In genomic region chr3:72382460-72382859, GRCh38 we compare ENCODE assay signal across 21 cellular contexts.
DNase-seq lines count a peak whose midpoint lies in the region; ATAC-seq and FAIRE-seq lines count a peak whose summit lies in the region.
"Had no signal": no experiment of that assay in that cellular context is flagged by ENCODE, and none has a peak within 500 bp of the region (broad histone marks: within the 10 kb centered on the region; RNA-seq: fewer than 3 reads in every experiment).

No MANE protein-coding gene starts in this region.

- no peak overlapping the region for H3K4me3 ChIP-seq in CD4-positive, alpha-beta memory T cell (ENCODE audit: low read length in 2 of 2)
- H3K4me3 ChIP-seq: A549, PC-9, SJCRH30 had no signal

- H3K36me3 Mint-ChIP-seq in activated naive CD8-positive, alpha-beta T cell = peaks cover 8% of the 10 kb centered on the region
- peaks cover 25% of the 10 kb centered on the region for H3K36me3 Mint-ChIP-seq in activated naive CD8-positive, alpha-beta T cell treated with anti-CD3 and anti-CD28 coated beads, Interleukin-2, amount 50 U/mL, for 24 hours (ENCODE audit: low read depth)
- peaks cover 14 to 19% of the 10 kb centered on the region in 2 donors for H3K36me3 Mint-ChIP-seq in CD4-positive, alpha-beta memory T cell
- H3K36me3 Mint-ChIP-seq in stimulated activated effector memory CD8-positive, alpha-beta T cell treated with anti-CD3 and anti-CD28 coated beads, Interleukin-12 subunit alpha, Interleukin-12 subunit beta, amount 100 ng/mL, for 72 hours = peaks cover 71% of the 10 kb centered on the region

- no peak overlapping the region for H3K27ac ChIP-seq in CD4-positive, alpha-beta memory T cell (ENCODE audit: low read depth, low read length)
- peak overlapping the region; percentile 95 for H3K27ac ChIP-seq in angular gyrus (ENCODE audit: low read depth, low read length)
- H3K27ac ChIP-seq: A549, HL-60, KMS-11, PC-9, RWPE1, SJCRH30 had no signal

- peak overlapping the region; percentile 29 for H3K27ac Mint-ChIP-seq in activated naive CD8-positive, alpha-beta T cell
- H3K27ac Mint-ChIP-seq in activated naive CD8-positive, alpha-beta T cell treated with anti-CD3 and anti-CD28 coated beads, Interleukin-2, amount 50 U/mL, for 24 hours = no peak overlapping the region
- peak overlapping the region in 4 of 7 donors; percentile 11 to 36 (median 18) for H3K27ac Mint-ChIP-seq in CD4-positive, alpha-beta memory T cell
- peak overlapping the region; percentile 36 for H3K27ac Mint-ChIP-seq in stimulated activated effector memory CD8-positive, alpha-beta T cell treated with anti-CD3 and anti-CD28 coated beads, Interleukin-12 subunit alpha, Interleukin-12 subunit beta, amount 100 ng/mL, for 72 hours

- no peak for DNase-seq in activated naive CD8-positive, alpha-beta T cell treated with anti-CD3 and anti-CD28 coated beads, Interleukin-2, amount 50 U/mL, for 24 hours
- no peak for DNase-seq in CD4-positive, alpha-beta memory T cell
- DNase-seq in stimulated activated effector memory CD8-positive, alpha-beta T cell treated with anti-CD3 and anti-CD28 coated beads, Interleukin-12 subunit alpha, Interleukin-12 subunit beta, amount 100 ng/mL, for 72 hours (ENCODE audit: low spot score in 2 of 2) = no peak
- no peak for DNase-seq in urothelium cell line (ENCODE audit: low spot score)
- DNase-seq in activated effector memory CD4-positive, alpha-beta T cell treated with anti-CD3 and anti-CD28 coated beads, Interleukin-2, amount 50 U/mL, for 16 hours = no peak
- DNase-seq: CD8-positive, alpha-beta memory T cell; DMS79; H7; NCI-H1417 treated with DMSO at 0.1 percent for 48 hours; NCI-H187 treated with DMSO at 0.1 percent for 48 hours; NCI-H345; NCI-H524 treated with DMSO at 0.1 percent for 48 hours; PC-9; SJCRH30 had no signal

- intact Hi-C loops in CD4-positive, alpha-beta memory T cell (cut with micrococcal nuclease) = no loop called here

- H3K27me3 ChIP-seq in CD4-positive, alpha-beta memory T cell (ENCODE audit: insufficient read depth, low read length) = no peaks in the 10 kb centered on the region
- H3K27me3 ChIP-seq: SJCRH30 had no signal

- H3K9me3 ChIP-seq in CD4-positive, alpha-beta memory T cell (ENCODE audit: control insufficient read depth in 1 of 2, low read length in 2 of 2) = no peaks in the 10 kb centered on the region
- H3K9me3 ChIP-seq: A549, SJCRH30 had no signal

- H3K36me3 ChIP-seq in CD4-positive, alpha-beta memory T cell (ENCODE audit: insufficient read depth, low read length) = peaks cover 4% of the 10 kb centered on the region
- H3K36me3 ChIP-seq: SJCRH30 had no signal

- CTCF ChIA-PET in CD4-positive, alpha-beta memory T cell (lab: Charles Lee; ENCODE audit: partially characterized antibody) = no interaction called here

- ATAC-seq in activated naive CD8-positive, alpha-beta T cell treated with anti-CD3 and anti-CD28 coated beads, Interleukin-2, amount 50 U/mL, for 24 hours = no peak
- no peak for ATAC-seq in stimulated activated effector memory CD8-positive, alpha-beta T cell treated with anti-CD3 and anti-CD28 coated beads, Interleukin-12 subunit alpha, Interleukin-12 subunit beta, amount 100 ng/mL, for 72 hours
- ATAC-seq: A549 had no signal

- peaks cover 34% of the 10 kb centered on the region for H3K4me1 ChIP-seq in CD4-positive, alpha-beta memory T cell (ENCODE audit: insufficient read depth, low read length)
- H3K4me1 ChIP-seq: SJCRH30 had no signal

- H3K4me1 Mint-ChIP-seq in activated naive CD8-positive, alpha-beta T cell (ENCODE audit: low read depth) = peaks cover 83% of the 10 kb centered on the region
- H3K4me1 Mint-ChIP-seq in activated naive CD8-positive, alpha-beta T cell treated with anti-CD3 and anti-CD28 coated beads, Interleukin-2, amount 50 U/mL, for 24 hours = peaks cover 82% of the 10 kb centered on the region
- H3K4me1 Mint-ChIP-seq in CD4-positive, alpha-beta memory T cell = peaks cover 49 to 71% (median 59%) of the 10 kb centered on the region in 4 donors
- H3K4me1 Mint-ChIP-seq in stimulated activated effector memory CD8-positive, alpha-beta T cell treated with anti-CD3 and anti-CD28 coated beads, Interleukin-12 subunit alpha, Interleukin-12 subunit beta, amount 100 ng/mL, for 72 hours = peaks cover 71% of the 10 kb centered on the region

- POLR2A ChIA-PET in CD4-positive, alpha-beta memory T cell (lab: Charles Lee; ENCODE audit: partially characterized antibody) = no interaction called here

- FAIRE-seq in urothelium cell line (lab: Jason Lieb, UNC) = no peak
- FAIRE-seq: A549, D721Med had no signal

- H3K4me3 Mint-ChIP-seq in activated naive CD8-positive, alpha-beta T cell = no peak overlapping the region
- no peak overlapping the region for H3K4me3 Mint-ChIP-seq in activated naive CD8-positive, alpha-beta T cell treated with anti-CD3 and anti-CD28 coated beads, Interleukin-2, amount 50 U/mL, for 24 hours
- no peak overlapping the region for H3K4me3 Mint-ChIP-seq in CD4-positive, alpha-beta memory T cell
- H3K4me3 Mint-ChIP-seq in stimulated activated effector memory CD8-positive, alpha-beta T cell treated with anti-CD3 and anti-CD28 coated beads, Interleukin-12 subunit alpha, Interleukin-12 subunit beta, amount 100 ng/mL, for 72 hours = no peak overlapping the region

- H3K27me3 Mint-ChIP-seq in activated naive CD8-positive, alpha-beta T cell = no peaks in the 10 kb centered on the region
- no peaks in the 10 kb centered on the region for H3K27me3 Mint-ChIP-seq in activated naive CD8-positive, alpha-beta T cell treated with anti-CD3 and anti-CD28 coated beads, Interleukin-2, amount 50 U/mL, for 24 hours
- H3K27me3 Mint-ChIP-seq in CD4-positive, alpha-beta memory T cell = no peaks in the 10 kb centered on the region
- H3K27me3 Mint-ChIP-seq: CD8-positive, alpha-beta memory T cell had no signal

- H3K9me3 Mint-ChIP-seq in activated naive CD8-positive, alpha-beta T cell (ENCODE audit: low read depth) = no peaks in the 10 kb centered on the region
- no peaks in the 10 kb centered on the region for H3K9me3 Mint-ChIP-seq in activated naive CD8-positive, alpha-beta T cell treated with anti-CD3 and anti-CD28 coated beads, Interleukin-2, amount 50 U/mL, for 24 hours
- no peaks in the 10 kb centered on the region for H3K9me3 Mint-ChIP-seq in CD4-positive, alpha-beta memory T cell
- H3K9me3 Mint-ChIP-seq in stimulated activated effector memory CD8-positive, alpha-beta T cell treated with anti-CD3 and anti-CD28 coated beads, Interleukin-12 subunit alpha, Interleukin-12 subunit beta, amount 100 ng/mL, for 72 hours = no peaks in the 10 kb centered on the region
- H3K9me3 Mint-ChIP-seq: CD8-positive, alpha-beta memory T cell had no signal
